ENCODE assay signal across 30 cellular contexts in genomic region chr15:80440024-80440423, GRCh38. TPM values are rescaled to one million over a fixed set of nuclear protein-coding genes. Genes with fewer than 3 reads are reported as not detected.
"Had no signal": no experiment of that assay in that cellular context is flagged by ENCODE, and none has a peak within 500 bp of the region (broad histone marks: within the 10 kb centered on the region; RNA-seq: fewer than 3 reads in every experiment).

No MANE protein-coding gene starts in this region.

- H3K27me3 Mint-ChIP-seq: brain had no signal

- DNase-seq: activated CD8-positive, alpha-beta memory T cell treated with anti-CD3 and anti-CD28 coated beads, Interleukin-2, amount 10 ng/mL, durations not matched to agents 7 days and 5 days; activated CD8-positive, alpha-beta T cell treated with anti-CD3 and anti-CD28 coated beads, Interleukin-2, amount 10 ng/mL, durations not matched to agents 7 days and 5 days; activated effector memory CD4-positive, alpha-beta T cell treated with Interleukin-2 at 50 U/mL for 16 hours; activated naive CD4-positive, alpha-beta T cell treated with Interleukin-2 at 50 U/mL for 16 hours; activated naive CD8-positive, alpha-beta T cell treated with anti-CD3 and anti-CD28 coated beads for 36 hours; activated T-cell treated with anti-CD3 and anti-CD28 coated beads, Interleukin-2, amount 50 U/mL, for 72 hours; adrenal gland; endodermal cell; foreskin keratinocyte; heart left ventricle; left cardiac atrium; mammary epithelial cell; naive B cell; nephron progenitor cell; pancreas; psoas muscle; stimulated activated CD4-positive, alpha-beta T cell treated with anti-CD3 and anti-CD28 coated beads, Interleukin-1b, Interleukin-23, amount 100 ng/mL, for 48 hours; stimulated activated CD4-positive, alpha-beta T cell treated with anti-CD3 and anti-CD28 coated beads, Interleukin-4, amount 100 ng/mL, for 4 hours; stimulated activated CD8-positive, alpha-beta memory T cell treated with anti-CD3 and anti-CD28 coated beads, Interleukin-4, amount 100 ng/mL, for 48 hours; stimulated activated naive B cell treated with anti-CD40 and anti-IgM and Interleukin-4, amounts not matched to agents 10 μg/mL and 1 μg/mL and 100 μg/mL, for 72 hours; stomach; T-helper 17 cell had no signal

- H3K27me3 ChIP-seq: adrenal gland, ascending aorta, cardiac muscle cell, pancreas, stomach, tibial nerve had no signal

- H3K36me3 Mint-ChIP-seq: activated CD8-positive, alpha-beta memory T cell treated with anti-CD3 and anti-CD28 coated beads, Interleukin-2, amount 10 ng/mL, durations not matched to agents 7 days and 5 days; activated naive CD8-positive, alpha-beta T cell treated with anti-CD3 and anti-CD28 coated beads for 36 hours; brain; mesothelial cell of epicardium; naive B cell; stimulated activated naive B cell treated with anti-CD40 and anti-IgM and Interleukin-4, amounts not matched to agents 10 μg/mL and 1 μg/mL and 100 μg/mL, for 72 hours; WTC11 had no signal

- H3K4me3 Mint-ChIP-seq: activated CD8-positive, alpha-beta memory T cell treated with anti-CD3 and anti-CD28 coated beads, Interleukin-2, amount 10 ng/mL, durations not matched to agents 7 days and 5 days; activated CD8-positive, alpha-beta T cell treated with anti-CD3 and anti-CD28 coated beads, Interleukin-2, amount 10 ng/mL, durations not matched to agents 7 days and 5 days; activated naive CD8-positive, alpha-beta T cell treated with anti-CD3 and anti-CD28 coated beads for 36 hours; activated T-cell treated with anti-CD3 and anti-CD28 coated beads, Interleukin-2, amount 50 U/mL, for 72 hours; brain; endodermal cell; mesothelial cell of epicardium; naive B cell; nephron progenitor cell; stimulated activated naive B cell treated with anti-CD40 and anti-IgM and Interleukin-4, amounts not matched to agents 10 μg/mL and 1 μg/mL and 100 μg/mL, for 72 hours; T-helper 17 cell; WTC11 had no signal

- H3K27ac Mint-ChIP-seq: activated CD8-positive, alpha-beta memory T cell treated with anti-CD3 and anti-CD28 coated beads, Interleukin-2, amount 10 ng/mL, durations not matched to agents 7 days and 5 days; activated CD8-positive, alpha-beta T cell treated with anti-CD3 and anti-CD28 coated beads, Interleukin-2, amount 10 ng/mL, durations not matched to agents 7 days and 5 days; activated naive CD8-positive, alpha-beta T cell treated with anti-CD3 and anti-CD28 coated beads for 36 hours; activated T-cell treated with anti-CD3 and anti-CD28 coated beads, Interleukin-2, amount 50 U/mL, for 72 hours; brain; endodermal cell; mesothelial cell of epicardium; naive B cell; nephron progenitor cell; stimulated activated naive B cell treated with anti-CD40 and anti-IgM and Interleukin-4, amounts not matched to agents 10 μg/mL and 1 μg/mL and 100 μg/mL, for 72 hours; T-helper 17 cell; WTC11 had no signal

- H3K27ac ChIP-seq: adrenal gland, ascending aorta, cardiac muscle cell, foreskin keratinocyte, heart left ventricle, pancreas, psoas muscle, stomach, tibial nerve had no signal

- H3K4me2 ChIP-seq: smooth muscle cell had no signal

- H3K4me1 Mint-ChIP-seq: activated CD8-positive, alpha-beta memory T cell treated with anti-CD3 and anti-CD28 coated beads, Interleukin-2, amount 10 ng/mL, durations not matched to agents 7 days and 5 days; activated naive CD8-positive, alpha-beta T cell treated with anti-CD3 and anti-CD28 coated beads for 36 hours; mesothelial cell of epicardium; naive B cell; stimulated activated naive B cell treated with anti-CD40 and anti-IgM and Interleukin-4, amounts not matched to agents 10 μg/mL and 1 μg/mL and 100 μg/mL, for 72 hours had no signal

- FAIRE-seq: pancreas had no signal

- ATAC-seq: activated CD8-positive, alpha-beta memory T cell treated with anti-CD3 and anti-CD28 coated beads, Interleukin-2, amount 10 ng/mL, durations not matched to agents 7 days and 5 days; activated CD8-positive, alpha-beta T cell treated with anti-CD3 and anti-CD28 coated beads, Interleukin-2, amount 10 ng/mL, durations not matched to agents 7 days and 5 days; esophagus mucosa; foreskin keratinocyte; heart left ventricle; left cardiac atrium; pancreas; psoas muscle; stimulated activated naive B cell treated with anti-CD40 and anti-IgM and Interleukin-4, amounts not matched to agents 10 μg/mL and 1 μg/mL and 100 μg/mL, for 72 hours; T-helper 17 cell; WTC11 had no signal

- H3K36me3 ChIP-seq: adrenal gland, ascending aorta, cardiac muscle cell, heart left ventricle, pancreas, stomach, tibial nerve had no signal

- H3K4me1 ChIP-seq: adrenal gland, ascending aorta, heart left ventricle, pancreas, psoas muscle had no signal

- H3K9me3 ChIP-seq: adrenal gland, ascending aorta, heart left ventricle, pancreas, psoas muscle, stomach, tibial nerve had no signal

- H3K9me3 Mint-ChIP-seq: activated naive CD8-positive, alpha-beta T cell treated with anti-CD3 and anti-CD28 coated beads for 36 hours; activated T-cell treated with anti-CD3 and anti-CD28 coated beads, Interleukin-2, amount 50 U/mL, for 72 hours; brain; endodermal cell; mesothelial cell of epicardium; naive B cell; nephron progenitor cell; stimulated activated naive B cell treated with anti-CD40 and anti-IgM and Interleukin-4, amounts not matched to agents 10 μg/mL and 1 μg/mL and 100 μg/mL, for 72 hours; WTC11 had no signal

- H3K4me3 ChIP-seq: adrenal gland, ascending aorta, cardiac muscle cell, heart left ventricle, pancreas, psoas muscle, smooth muscle cell, stomach, tibial nerve had no signal

RNA-seq across cellular contexts. Expression of gene ARNT2, which starts 35.8 kb away (rescaled TPM):
- total RNA-seq: activated CD8-positive, alpha-beta memory T cell treated with anti-CD3 and anti-CD28 coated beads, Interleukin-2, amount 10 ng/mL, durations not matched to agents 7 days and 5 days; activated CD8-positive, alpha-beta T cell treated with anti-CD3 and anti-CD28 coated beads, Interleukin-2, amount 10 ng/mL, durations not matched to agents 7 days and 5 days; activated naive CD8-positive, alpha-beta T cell treated with anti-CD3 and anti-CD28 coated beads for 36 hours; T-helper 17 cell had no signal
